Comparison of ENCODE assay signal across 31 cellular contexts in genomic region chr6:49530141-49530775, GRCh38. TPM values are rescaled to one million over a fixed set of nuclear protein-coding genes. Genes with fewer than 3 reads are reported as not detected.
"Had no signal": no experiment of that assay in that cellular context is flagged by ENCODE, and none has a peak within 500 bp of the region (broad histone marks: within the 10 kb centered on the region; RNA-seq: fewer than 3 reads in every experiment).

No MANE protein-coding gene starts in this region.

- H3K4me3 ChIP-seq: ascending aorta, body of pancreas, PC-9, SK-N-MC had no signal

- H3K4me2 ChIP-seq: KMS-11, PC-9 had no signal

- H3K27me3 ChIP-seq: ascending aorta, body of pancreas had no signal

- FAIRE-seq: TTC549 had no signal

- DNase-seq: activated CD4-positive, alpha-beta memory T cell treated with anti-CD3 and anti-CD28 coated beads, Interleukin-2, amount 10 ng/mL, durations not matched to agents 7 days and 5 days; activated CD4-positive, alpha-beta T cell treated with anti-CD3 and anti-CD28 coated beads for 36 hours; activated CD4-positive, alpha-beta T cell treated with anti-CD3 and anti-CD28 coated beads, Interleukin-2, amount 50 U/mL, for 1 hour; activated gamma-delta T cell treated with Interleukin-2 at 50 U/mL for 16 hours; activated naive CD4-positive, alpha-beta T cell treated with anti-CD3 and anti-CD28 coated beads, Interleukin-2, amount 50 U/mL, for 16 hours; activated T-cell treated with anti-CD3 and anti-CD28 coated beads for 4 hours; activated T-cell treated with anti-CD3 and anti-CD28 coated beads, Interleukin-2, amount 50 U/mL, for 48 hours; amniotic stem cell; body of pancreas; MV-4-11; NCI-H1092 treated with DMSO at 0.1 percent for 48 hours; NCI-H1417 treated with DMSO at 0.1 percent for 48 hours; NCI-H1694; NCI-H2029; NCI-H446 treated with DMSO at 0.1 percent for 48 hours; NCI-H526; NCI-H82; PC-9; T-cell; T-helper 2 cell; T1000 had no signal

- H3K9ac ChIP-seq: KMS-11 had no signal

- H3K9me3 ChIP-seq: ascending aorta, body of pancreas had no signal

- ATAC-seq: activated CD4-positive, alpha-beta T cell treated with anti-CD3 and anti-CD28 coated beads for 36 hours; activated T-helper 17 cell treated with anti-CD3 and anti-CD28 coated beads, Interleukin-2, amount 50 U/mL, for 72 hours; body of pancreas; Right ventricle myocardium inferior; T-cell had no signal

- H3K4me1 ChIP-seq: ascending aorta, body of pancreas had no signal

- H3K36me3 ChIP-seq: ascending aorta had no signal

- H2AFZ ChIP-seq: PC-9 had no signal

- H3K27ac ChIP-seq: ascending aorta, body of pancreas, KMS-11, PC-9, SK-N-MC, VCaP had no signal

RNA-seq across cellular contexts. Expression of gene C6orf141, which starts 20.2 kb away (rescaled TPM):
- total RNA-seq: activated CD8-positive, alpha-beta memory T cell treated with anti-CD3 and anti-CD28 coated beads for 36 hours; activated T-helper 17 cell treated with anti-CD3 and anti-CD28 coated beads, Interleukin-2, amount 50 U/mL, for 72 hours; ascending aorta; Right ventricle myocardium inferior; T-cell had no signal

RNA-seq across cellular contexts. Expression of gene GLYATL3, which starts 30.5 kb away (rescaled TPM):
- total RNA-seq: activated CD4-positive, alpha-beta memory T cell treated with anti-CD3 and anti-CD28 coated beads, Interleukin-2, amount 10 ng/mL, durations not matched to agents 7 days and 5 days; activated CD4-positive, alpha-beta T cell treated with anti-CD3 and anti-CD28 coated beads for 36 hours; activated CD8-positive, alpha-beta memory T cell treated with anti-CD3 and anti-CD28 coated beads for 36 hours; activated T-helper 17 cell treated with anti-CD3 and anti-CD28 coated beads, Interleukin-2, amount 50 U/mL, for 72 hours; ascending aorta; body of pancreas; MCF 10A; PC-9; Right ventricle myocardium inferior; RPMI7951; T-cell had no signal
